22 cellular contexts compared by ENCODE assay signal in the genomic region with DNA sequence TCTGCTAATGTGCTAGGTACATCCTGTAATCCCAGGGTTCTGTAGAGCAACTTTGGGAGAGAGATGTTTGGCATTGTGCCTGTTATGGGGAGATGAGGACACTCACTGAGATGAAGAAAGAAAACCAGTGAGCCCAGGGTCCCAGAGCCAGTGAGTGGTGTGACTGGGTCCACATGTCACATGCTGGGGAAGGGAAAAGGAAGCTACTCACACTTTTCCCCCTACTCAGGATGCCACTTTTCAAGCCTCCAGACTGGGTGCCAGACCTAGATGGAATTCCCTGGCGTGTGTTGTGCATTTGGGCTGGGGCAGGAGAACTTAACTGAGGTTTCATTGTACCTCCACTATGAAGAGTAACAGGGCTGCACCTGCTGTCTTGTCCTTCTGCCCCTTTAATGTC.
"Had no signal": no experiment of that assay in that cellular context is flagged by ENCODE, and none has a peak within 500 bp of the region (broad histone marks: within the 10 kb centered on the region; RNA-seq: fewer than 3 reads in every experiment).

No MANE protein-coding gene starts in this region.

- ATAC-seq: activated CD4-positive, alpha-beta T cell treated with anti-CD3 and anti-CD28 coated beads for 36 hours; esophagus mucosa; gastroesophageal sphincter; heart left ventricle; T-cell had no signal

- H3K9me3 ChIP-seq: colonic mucosa, gastroesophageal sphincter, heart left ventricle, left lung, tibial nerve, uterus had no signal

- DNase-seq: activated CD4-positive, alpha-beta T cell treated with anti-CD3 and anti-CD28 coated beads for 36 hours; activated CD4-positive, alpha-beta T cell treated with anti-CD3 and anti-CD28 coated beads, Interleukin-2, amount 50 U/mL, for 48 hours; activated naive CD4-positive, alpha-beta T cell; aorta; brain microvascular endothelial cell; central memory CD4-positive, alpha-beta T cell; colonic mucosa; heart left ventricle; kidney; left lung; midbrain; stimulated activated CD4-positive, alpha-beta T cell treated with anti-CD3 and anti-CD28 coated beads, Interleukin-12 subunit alpha, Interleukin-12 subunit beta, amount 100 ng/mL, for 4 hours; stimulated activated CD4-positive, alpha-beta T cell treated with anti-CD3 and anti-CD28 coated beads, Interleukin-1b, Interleukin-23, amount 100 ng/mL, for 48 hours; stimulated activated CD8-positive, alpha-beta memory T cell treated with anti-CD3 and anti-CD28 coated beads, Interleukin-4, amount 100 ng/mL, for 48 hours; stimulated activated naive CD4-positive, alpha-beta T cell treated with Interleukin-2 at 50 U/mL for 16 hours; T-cell; uterus had no signal

- H3K4me1 ChIP-seq: colonic mucosa, gastroesophageal sphincter, uterus had no signal

- H3K27ac Mint-ChIP-seq: activated CD4-positive, alpha-beta T cell treated with anti-CD3 and anti-CD28 coated beads for 36 hours; progenitor cell of endocrine pancreas; T-cell had no signal

- H3K27me3 Mint-ChIP-seq: activated CD4-positive, alpha-beta T cell treated with anti-CD3 and anti-CD28 coated beads for 36 hours; progenitor cell of endocrine pancreas; T-cell had no signal

- H3K27ac ChIP-seq: brain microvascular endothelial cell, colonic mucosa, gastroesophageal sphincter, tibial nerve, uterus had no signal

- H3K27me3 ChIP-seq: brain microvascular endothelial cell, colonic mucosa, gastroesophageal sphincter, heart left ventricle, left lung, tibial nerve, uterus had no signal

- H3K4me3 Mint-ChIP-seq: activated CD4-positive, alpha-beta T cell treated with anti-CD3 and anti-CD28 coated beads for 36 hours; neural crest cell; T-cell had no signal

- H3K9me3 Mint-ChIP-seq: neural crest cell, T-cell had no signal

- H3K36me3 ChIP-seq: colonic mucosa, left lung, uterus had no signal

- H3K4me3 ChIP-seq: colonic mucosa, gastroesophageal sphincter, heart left ventricle, left lung, tibial nerve, uterus had no signal
